In genomic region chr22:26590525-26590858, GRCh38 we compare ENCODE assay signal across 7 cellular contexts. TPM values are rescaled to one million over a fixed set of nuclear protein-coding genes. Genes with fewer than 3 reads are reported as not detected.
DNase-seq lines count a peak whose midpoint lies in the region; ATAC-seq and TF ChIP-seq lines count a peak whose summit lies in the region.

No MANE protein-coding gene starts in this region.

- H3K27me3 ChIP-seq in HL-60 (ENCODE audit: insufficient read depth, poor library complexity, severe bottlenecking), result no peaks in the 10 kb centered on the region

- H3K27me3 Mint-ChIP-seq in activated CD8-positive, alpha-beta T cell treated with anti-CD3 and anti-CD28 coated beads for 36 hours, result no peaks in the 10 kb centered on the region

- H3K4me3 ChIP-seq in HL-60 (replicated peaks; ENCODE audit: insufficient read depth, low read length), result peak overlapping the region; percentile 69
- H3K4me3 ChIP-seq in skin epidermis, result peak overlapping the region; percentile 60 to 99 (median 88)

- intact Hi-C loops in activated CD8-positive, alpha-beta T cell treated with anti-CD3 and anti-CD28 coated beads for 36 hours (cut with micrococcal nuclease), result no loop called here
- intact Hi-C loops in left ventricle myocardium superior (cut with micrococcal nuclease), result no loop called here

- CTCF ChIA-PET in activated CD8-positive, alpha-beta T cell treated with anti-CD3 and anti-CD28 coated beads for 36 hours (lab: Charles Lee), result no interaction called here

- H3K36me3 Mint-ChIP-seq in activated CD8-positive, alpha-beta T cell treated with anti-CD3 and anti-CD28 coated beads for 36 hours (ENCODE audit: low read depth), result peaks cover 17% of the 10 kb centered on the region

- peak overlapping the region; percentile 77 for H3K4me3 Mint-ChIP-seq in activated CD8-positive, alpha-beta T cell treated with anti-CD3 and anti-CD28 coated beads for 36 hours

- POLR2A ChIA-PET in activated CD8-positive, alpha-beta T cell treated with anti-CD3 and anti-CD28 coated beads for 36 hours (lab: Charles Lee), result interaction anchor here (1.6 kb wide), 1 partner anchor 14 kb away, joined by 6 read pairs; no protein-coding TSS in a partner anchor

- TF ChIP-seq CTCF in HL-60 (IDR thresholded peaks at IDR 0.05; ENCODE audit: insufficient read depth, low read length), result no peak
- TF ChIP-seq CTCF in activated CD8-positive, alpha-beta T cell treated with anti-CD3 and anti-CD28 coated beads for 36 hours (IDR thresholded peaks at IDR 0.05), result no peak

- H3K27ac Mint-ChIP-seq in activated CD8-positive, alpha-beta T cell treated with anti-CD3 and anti-CD28 coated beads for 36 hours, result peak overlapping the region; percentile 84

- H3K27ac ChIP-seq in HL-60 (replicated peaks) (peak overlapping the region; percentile 53), skin epidermis (peak overlapping the region; percentile 77 to 96 (median 84))

- no peaks in the 10 kb centered on the region for H3K9me3 Mint-ChIP-seq in activated CD8-positive, alpha-beta T cell treated with anti-CD3 and anti-CD28 coated beads for 36 hours

- H3K4me1 Mint-ChIP-seq in activated CD8-positive, alpha-beta T cell treated with anti-CD3 and anti-CD28 coated beads for 36 hours (ENCODE audit: low read depth), result peaks cover 69% of the 10 kb centered on the region

- no peak for ATAC-seq in activated CD8-positive, alpha-beta T cell treated with anti-CD3 and anti-CD28 coated beads for 36 hours
- ATAC-seq in left ventricle myocardium superior, result peak; percentile 35

- peak in 1 of 2 experiments; percentile 47 for DNase-seq in HL-60 (ENCODE audit: low read depth in 1 of 2, low spot score in 1 of 2)
- no peak for DNase-seq in activated CD8-positive, alpha-beta T cell treated with anti-CD3 and anti-CD28 coated beads for 36 hours
- no peak for DNase-seq in left ventricle myocardium superior
- no peak for DNase-seq in DMS79 treated with DMSO at 0.1 percent for 48 hours (lab: John Stamatoyannopoulos, UW)
- no peak for DNase-seq in NCI-H345 treated with DMSO at 0.1 percent for 48 hours (lab: John Stamatoyannopoulos, UW; ENCODE audit: unreplicated experiment)
- no peak for DNase-seq in DMS153 (lab: John Stamatoyannopoulos, UW)

RNA-seq across cellular contexts. Expression of gene TPST2, which starts 0.6 kb away (rescaled TPM):
- 10 to 100 TPM; 30.7 to 33.6 TPM for total RNA-seq in activated CD8-positive, alpha-beta T cell treated with anti-CD3 and anti-CD28 coated beads for 36 hours
- 27.1 TPM for total RNA-seq in left ventricle myocardium superior

RNA-seq across cellular contexts. Expression of gene CRYBB1, which starts 27.3 kb away (rescaled TPM):
- total RNA-seq in activated CD8-positive, alpha-beta T cell treated with anti-CD3 and anti-CD28 coated beads for 36 hours, result not detected
- total RNA-seq in left ventricle myocardium superior, result 0.64 TPM

RNA-seq across cellular contexts. Expression of gene CRYBA4, which starts 31.3 kb away (rescaled TPM):
- not detected for total RNA-seq in activated CD8-positive, alpha-beta T cell treated with anti-CD3 and anti-CD28 coated beads for 36 hours
- total RNA-seq in left ventricle myocardium superior, result not detected
